8 cellular contexts compared by ENCODE assay signal in genomic region chr22:29470159-29470855, GRCh38. TPM values are rescaled to one million over a fixed set of nuclear protein-coding genes. Genes with fewer than 3 reads are reported as not detected.
DNase-seq lines count a peak whose midpoint lies in the region; ATAC-seq and TF ChIP-seq lines count a peak whose summit lies in the region.

No MANE protein-coding gene starts in this region.

- TF ChIP-seq CTCF in HFF-Myc (IDR thresholded peaks at IDR 0.05; ENCODE audit: low read depth, low read length, missing control alignments) (peak; percentile 90), heart right ventricle (IDR thresholded peaks at IDR 0.05) (peak; percentile 51 to 92 (median 81)), uterus (IDR thresholded peaks at IDR 0.05) (peak; percentile 31 to 38 (median 36))

- intact Hi-C loops in heart right ventricle (cut with DNase I), result no loop called here
- intact Hi-C loops in uterus (cut with DNase I; ENCODE audit: low total_unique reads), result no loop called here

- no peak overlapping the region for H3K9ac ChIP-seq in BLaER1
- H3K9ac ChIP-seq in rectal smooth muscle tissue (ENCODE audit: low read length), result no peak overlapping the region

- H3K27me3 Mint-ChIP-seq in activated naive CD4-positive, alpha-beta T cell treated with anti-CD3 and anti-CD28 coated beads, Interleukin-2, amount 10 ng/mL, durations not matched to agents 7 days and 5 days, result peaks cover 67% of the 10 kb centered on the region

- peak overlapping the region; percentile 83 for H3K4me2 ChIP-seq in BLaER1

- H3K4me1 ChIP-seq in BLaER1 (peaks cover 18% of the 10 kb centered on the region), heart right ventricle (peaks cover 0 to 11% (median 8%) of the 10 kb centered on the region in 9 donors), rectal smooth muscle tissue (ENCODE audit: control insufficient read depth, insufficient read depth, low read length) (no peaks in the 10 kb centered on the region), uterus (no peaks in the 10 kb centered on the region)

- CTCF ChIA-PET in activated naive CD4-positive, alpha-beta T cell treated with anti-CD3 and anti-CD28 coated beads, Interleukin-2, amount 10 ng/mL, durations not matched to agents 7 days and 5 days (lab: Charles Lee), result interaction anchor here (0.8 to 1.5 kb wide), 3 partner anchors 12 to 17 kb away, joined by 3 to 4 read pairs (median 3); no protein-coding TSS in a partner anchor

- peak overlapping the region; percentile 42; the same call in 1 of the 2 replicates for H3K4me3 ChIP-seq in BLaER1
- no peak overlapping the region for H3K4me3 ChIP-seq in HFF-Myc (replicated peaks; ENCODE audit: low read depth, low read length)
- H3K4me3 ChIP-seq in heart right ventricle, result peak overlapping the region in 8 of 10 donors; percentile 5 to 36 (median 30)
- peak overlapping the region; percentile 51 for H3K4me3 ChIP-seq in rectal smooth muscle tissue (ENCODE audit: low read length)
- H3K4me3 ChIP-seq in uterus, result no peak overlapping the region

- peak overlapping the region; percentile 54 for H3K4me3 Mint-ChIP-seq in activated naive CD4-positive, alpha-beta T cell treated with anti-CD3 and anti-CD28 coated beads, Interleukin-2, amount 10 ng/mL, durations not matched to agents 7 days and 5 days

- H3K27me3 ChIP-seq in BLaER1, result peaks cover 7% of the 10 kb centered on the region; the same call in 1 of the 2 replicates
- H3K27me3 ChIP-seq in heart right ventricle, result peaks cover 0 to 72% (median 41%) of the 10 kb centered on the region in 7 donors
- H3K27me3 ChIP-seq in rectal smooth muscle tissue (ENCODE audit: control insufficient read depth, insufficient read depth, low read length), result peaks cover 6% of the 10 kb centered on the region
- H3K27me3 ChIP-seq in uterus, result no peaks in the 10 kb centered on the region

- no peaks in the 10 kb centered on the region for H4K20me1 ChIP-seq in BLaER1

- no peak for DNase-seq in HFF-Myc (ENCODE audit: extremely low read depth, low read depth)
- peak; percentile 60 for DNase-seq in RKO (ENCODE audit: low spot score)
- DNase-seq in activated naive CD4-positive, alpha-beta T cell treated with anti-CD3 and anti-CD28 coated beads, Interleukin-2, amount 10 ng/mL, durations not matched to agents 7 days and 5 days, result peak; percentile 81
- peak; percentile 35 to 70 for DNase-seq in heart right ventricle
- DNase-seq in uterus, result peak in 1 of 2 donors; percentile 29

- 12 to 17% methylated on average over 54 of the region's 54 CpGs for WGBS in heart right ventricle, 2 donors

- peaks cover 11% of the 10 kb centered on the region for H3K4me1 Mint-ChIP-seq in activated naive CD4-positive, alpha-beta T cell treated with anti-CD3 and anti-CD28 coated beads, Interleukin-2, amount 10 ng/mL, durations not matched to agents 7 days and 5 days

- no peaks in the 10 kb centered on the region for H3K9me3 Mint-ChIP-seq in activated naive CD4-positive, alpha-beta T cell treated with anti-CD3 and anti-CD28 coated beads, Interleukin-2, amount 10 ng/mL, durations not matched to agents 7 days and 5 days

- peak; percentile 73 to 86 (median 83) for ATAC-seq in heart right ventricle
- no peak for ATAC-seq in GM19455 (IDR thresholded peaks at IDR 0.05; ENCODE audit: unreplicated experiment)

- H3K27ac ChIP-seq in BLaER1 (no peak overlapping the region), heart right ventricle (no peak overlapping the region), rectal smooth muscle tissue (ENCODE audit: low read depth, low read length) (no peak overlapping the region), uterus (no peak overlapping the region)

- H3K9me3 ChIP-seq in BLaER1, result no peaks in the 10 kb centered on the region
- no peaks in the 10 kb centered on the region for H3K9me3 ChIP-seq in heart right ventricle
- H3K9me3 ChIP-seq in uterus, result no peaks in the 10 kb centered on the region

- H3K36me3 ChIP-seq in BLaER1 (no peaks in the 10 kb centered on the region), heart right ventricle (no peaks in the 10 kb centered on the region), rectal smooth muscle tissue (ENCODE audit: control insufficient read depth, insufficient read depth, low read length) (no peaks in the 10 kb centered on the region), uterus (no peaks in the 10 kb centered on the region)

- no peaks in the 10 kb centered on the region for H3K36me3 Mint-ChIP-seq in activated naive CD4-positive, alpha-beta T cell treated with anti-CD3 and anti-CD28 coated beads, Interleukin-2, amount 10 ng/mL, durations not matched to agents 7 days and 5 days

- TF ChIP-seq POLR2A in uterus (IDR thresholded peaks at IDR 0.05), result no peak

- H3K27ac Mint-ChIP-seq in activated naive CD4-positive, alpha-beta T cell treated with anti-CD3 and anti-CD28 coated beads, Interleukin-2, amount 10 ng/mL, durations not matched to agents 7 days and 5 days, result no peak overlapping the region

RNA-seq across cellular contexts. Expression of gene NEFH, which starts 9.7 kb away (rescaled TPM):
- total RNA-seq in heart right ventricle (under 1 TPM in 7 of 10 donors, not detected in 3; 0.12 to 0.60 (median 0.18) TPM), uterus (1 to 10 TPM in 1 of 4 donors, under 1 TPM in 1, not detected in 2; 0.46 to 1.9 TPM)
- under 1 TPM; 0.07 to 0.14 TPM for polyA plus RNA-seq in heart right ventricle

RNA-seq across cellular contexts. Expression of gene RFPL1, which starts 31.9 kb away (rescaled TPM):
- total RNA-seq in heart right ventricle (not detected), uterus (not detected)
- not detected for polyA plus RNA-seq in heart right ventricle

Comparison
In these comparisons a context has a peak if more than half of its experiments do, and no peak if none do; other contexts are left out.
1. H3K4me3 ChIP-seq: peak in BLaER1 (single experiment), heart right ventricle (8 of 10) and rectal smooth muscle tissue (single experiment); none in HFF-Myc (single experiment) and uterus (0 of 2).
2. CTCF ChIP-seq: peak in every context shown above with its lines; median percentile 90 in HFF-Myc; 81 in heart right ventricle; 36 in uterus.